Comparison of ENCODE assay signal across 18 cellular contexts in the genomic region with DNA sequence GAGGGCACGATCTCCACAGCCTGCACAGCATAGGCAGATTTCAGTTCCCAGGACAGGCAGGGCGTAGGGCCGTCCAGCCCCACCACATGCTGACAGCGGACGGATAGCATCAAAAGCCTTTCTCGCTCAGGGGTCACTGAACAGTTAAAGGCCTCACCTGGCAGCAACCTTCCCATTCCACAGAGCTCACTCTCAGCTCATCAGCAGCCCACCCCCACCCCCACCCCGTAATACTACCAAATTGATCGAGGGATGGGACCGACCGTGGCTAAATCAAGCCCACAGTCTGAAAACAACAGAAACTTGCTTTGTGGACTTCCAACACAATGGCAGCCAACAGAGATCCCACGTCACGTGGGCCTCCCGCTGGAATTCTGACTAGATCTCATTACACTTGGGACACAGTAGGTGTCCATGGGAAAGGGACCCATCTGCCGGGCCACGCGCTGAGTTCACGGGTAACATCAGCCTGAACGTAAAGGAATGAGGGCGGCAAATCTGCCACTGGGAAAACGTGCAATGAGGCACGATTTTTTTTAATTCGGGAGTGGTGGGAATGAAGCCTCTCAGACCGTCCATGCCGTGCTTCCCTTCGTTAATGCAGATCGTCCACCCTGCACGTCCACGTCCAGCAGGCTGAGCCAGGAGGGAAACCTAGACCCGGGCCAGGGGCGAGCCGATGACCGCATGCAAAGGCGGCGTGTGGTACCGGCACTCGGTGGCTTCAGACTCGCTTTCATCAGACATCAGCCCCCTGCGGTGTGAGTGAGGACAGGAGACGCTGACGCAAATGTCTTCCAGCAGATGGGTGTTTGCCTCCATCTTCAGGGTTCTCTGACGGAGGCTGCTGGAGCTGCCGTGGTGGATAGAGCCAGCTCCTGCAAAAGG.
DNase-seq lines count a peak whose midpoint lies in the region; ATAC-seq, FAIRE-seq and TF ChIP-seq lines count a peak whose summit lies in the region.
"Had no signal": no experiment of that assay in that cellular context is flagged by ENCODE, and none has a peak within 500 bp of the region (broad histone marks: within the 10 kb centered on the region; RNA-seq: fewer than 3 reads in every experiment).

No MANE protein-coding gene starts in this region.

- no peaks in the 10 kb centered on the region for H3K36me3 Mint-ChIP-seq in activated T-helper 17 cell treated with anti-CD3 and anti-CD28 coated beads, Interleukin-2, amount 50 U/mL, for 72 hours (ENCODE audit: low read depth)

- FAIRE-seq in kidney (lab: Jason Lieb, UNC) = no peak
- FAIRE-seq in GM12892 (lab: Jason Lieb, UNC) = no peak
- FAIRE-seq: A549, astrocyte, keratinocyte had no signal

- peak; percentile 8 for ATAC-seq in activated T-helper 17 cell treated with anti-CD3 and anti-CD28 coated beads, Interleukin-2, amount 50 U/mL, for 72 hours (replicated peaks)
- no peak for ATAC-seq in stimulated activated naive CD8-positive, alpha-beta T cell treated with anti-CD3 and anti-CD28 coated beads, Interleukin-15, Interleukin-2, amounts not matched to agents 100 U/mL and 50 U/mL, for 24 hours
- ATAC-seq: A549, gastrocnemius medialis had no signal

- no peak overlapping the region for H3K4me3 ChIP-seq in kidney (ENCODE audit: low read length in 2 of 2)
- H3K4me3 ChIP-seq: A549, gastrocnemius medialis, tibial nerve had no signal

- peak; percentile 12 for DNase-seq in activated CD8-positive, alpha-beta memory T cell treated with anti-CD3 and anti-CD28 coated beads, Interleukin-2, amount 50 U/mL, for 4 hours
- DNase-seq in activated CD8-positive, alpha-beta memory T cell treated with anti-CD3 and anti-CD28 coated beads, Interleukin-2, amount 50 U/mL, for 48 hours = no peak
- DNase-seq in kidney (peak; percentile 68), NCI-H69 (lab: John Stamatoyannopoulos, UW) (no peak), GM12892 (ENCODE audit: insufficient read length) (no peak), Ammon's horn (ENCODE audit: low spot score) (no peak)
- peak; percentile 2 for DNase-seq in stimulated activated naive CD8-positive, alpha-beta T cell treated with anti-CD3 and anti-CD28 coated beads, Interleukin-15, Interleukin-2, amounts not matched to agents 100 U/mL and 50 U/mL, for 24 hours
- DNase-seq: NCI-H1417 treated with DMSO at 0.1 percent for 48 hours, NCI-H524 treated with DMSO at 0.1 percent for 48 hours, RPMI8226, T1000 had no signal

- H3K4me1 Mint-ChIP-seq in activated T-helper 17 cell treated with anti-CD3 and anti-CD28 coated beads, Interleukin-2, amount 50 U/mL, for 72 hours = peaks cover 4% of the 10 kb centered on the region

- TF ChIP-seq CTCF in kidney (IDR thresholded peaks at IDR 0.05; ENCODE audit: borderline replicate concordance, extremely low read depth, insufficient read depth) = no peak

- H3K9ac ChIP-seq in kidney (ENCODE audit: low read length in 2 of 2) = no peak overlapping the region

- no peaks in the 10 kb centered on the region for H3K9me3 ChIP-seq in kidney (ENCODE audit: control insufficient read depth in 1 of 2, low read length in 2 of 2)
- H3K9me3 ChIP-seq: A549, gastrocnemius medialis, tibial nerve had no signal

- intact Hi-C loops in kidney (cut with DNase I) = no loop called here

- H3K27ac ChIP-seq in kidney (ENCODE audit: low read depth in 2 of 2, low read length in 2 of 2) = peak overlapping the region in 1 of 2 donors; percentile 60
- H3K27ac ChIP-seq: A549, gastrocnemius medialis, tibial nerve had no signal

- peaks cover 17 to 27% of the 10 kb centered on the region in 2 donors for H3K36me3 ChIP-seq in kidney (ENCODE audit: control insufficient read depth in 1 of 2, insufficient read depth in 2 of 2, low read length in 2 of 2)

- peaks cover 0 to 8% of the 10 kb centered on the region in 2 donors for H3K4me1 ChIP-seq in kidney (ENCODE audit: control insufficient read depth in 1 of 2, insufficient read depth in 1 of 2, low read depth in 1 of 2, low read length in 2 of 2)
- H3K4me1 ChIP-seq: A549, gastrocnemius medialis had no signal

- no peak for TF ChIP-seq POLR2A in GM12892 (IDR thresholded peaks at IDR 0.05; ENCODE audit: low read depth, low read length)

- H3K9me3 Mint-ChIP-seq in activated T-helper 17 cell treated with anti-CD3 and anti-CD28 coated beads, Interleukin-2, amount 50 U/mL, for 72 hours = no peaks in the 10 kb centered on the region
- H3K9me3 Mint-ChIP-seq: neural crest cell had no signal

- H3K27me3 Mint-ChIP-seq in activated T-helper 17 cell treated with anti-CD3 and anti-CD28 coated beads, Interleukin-2, amount 50 U/mL, for 72 hours = no peaks in the 10 kb centered on the region

- H3K4me3 Mint-ChIP-seq in activated T-helper 17 cell treated with anti-CD3 and anti-CD28 coated beads, Interleukin-2, amount 50 U/mL, for 72 hours = peak overlapping the region; percentile 46
- H3K4me3 Mint-ChIP-seq: neural crest cell had no signal

- H3K27ac Mint-ChIP-seq in activated T-helper 17 cell treated with anti-CD3 and anti-CD28 coated beads, Interleukin-2, amount 50 U/mL, for 72 hours = peak overlapping the region; percentile 59

Comparison
In these comparisons a context has a peak if more than half of its experiments do, and no peak if none do; other contexts are left out.
1. DNase-seq: peak in activated CD8-positive, alpha-beta memory T cell treated with anti-CD3 and anti-CD28 coated beads, Interleukin-2, amount 50 U/mL, for 4 hours (single experiment), kidney (single experiment) and stimulated activated naive CD8-positive, alpha-beta T cell treated with anti-CD3 and anti-CD28 coated beads, Interleukin-15, Interleukin-2, amounts not matched to agents 100 U/mL and 50 U/mL, for 24 hours (single experiment); none in activated CD8-positive, alpha-beta memory T cell treated with anti-CD3 and anti-CD28 coated beads, Interleukin-2, amount 50 U/mL, for 48 hours (single experiment), NCI-H69 (single experiment), GM12892 (single experiment) and Ammon's horn (single experiment).